In the genomic region with DNA sequence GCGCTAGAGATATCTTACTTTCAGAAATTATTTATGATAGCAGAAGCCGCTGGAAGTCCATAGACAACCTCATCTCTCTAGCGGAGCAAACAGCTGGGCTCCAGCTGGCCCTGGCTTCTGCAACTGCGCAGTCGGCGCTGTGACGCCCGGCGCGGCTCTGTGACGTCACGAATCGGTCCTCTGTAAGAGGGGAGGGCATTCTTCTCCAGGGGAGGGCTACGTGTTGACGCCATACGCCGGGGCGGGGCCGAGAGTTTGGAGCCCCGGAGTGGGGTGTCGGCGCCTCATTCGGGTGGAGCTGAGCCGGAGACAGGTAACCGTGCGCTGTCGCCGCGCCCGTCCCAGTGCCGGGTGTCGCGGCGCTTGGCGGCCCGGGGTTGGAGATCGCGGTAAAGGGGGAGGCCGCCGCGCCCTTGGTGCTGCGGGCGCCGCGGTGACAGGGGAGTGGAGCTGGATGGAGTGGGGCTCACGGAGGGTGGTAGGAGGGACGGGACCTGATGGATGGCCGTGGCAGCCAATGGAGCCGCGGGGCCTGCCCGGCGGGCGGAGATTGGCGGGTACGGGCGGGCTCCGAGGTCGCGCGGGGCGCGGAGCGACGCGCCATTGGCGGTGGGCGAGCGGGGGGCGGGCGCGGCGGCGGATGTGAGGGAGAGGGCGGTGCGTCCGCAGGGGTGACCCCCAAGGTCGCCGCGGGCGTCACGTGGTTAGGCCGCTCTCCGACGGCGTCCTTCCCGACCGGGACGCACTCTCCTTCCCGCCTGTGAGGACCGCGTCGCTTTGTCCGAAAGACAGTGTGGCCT, we compare ENCODE assay signal across 1 cellular context.
TF ChIP-seq lines count a peak whose summit lies in the region.

A gene (plus strand): TSS at position 287 of the 800 bp plus-strand sequence. CDS start 17,717 bp downstream, outside the sequence.

TF ChIP-seq in HepG2, 621 proteins besides CTCF, POLR2A, EP300 and RAD21 (continued from another document and continues in another):
- TF ChIP-seq, protein P1, sequence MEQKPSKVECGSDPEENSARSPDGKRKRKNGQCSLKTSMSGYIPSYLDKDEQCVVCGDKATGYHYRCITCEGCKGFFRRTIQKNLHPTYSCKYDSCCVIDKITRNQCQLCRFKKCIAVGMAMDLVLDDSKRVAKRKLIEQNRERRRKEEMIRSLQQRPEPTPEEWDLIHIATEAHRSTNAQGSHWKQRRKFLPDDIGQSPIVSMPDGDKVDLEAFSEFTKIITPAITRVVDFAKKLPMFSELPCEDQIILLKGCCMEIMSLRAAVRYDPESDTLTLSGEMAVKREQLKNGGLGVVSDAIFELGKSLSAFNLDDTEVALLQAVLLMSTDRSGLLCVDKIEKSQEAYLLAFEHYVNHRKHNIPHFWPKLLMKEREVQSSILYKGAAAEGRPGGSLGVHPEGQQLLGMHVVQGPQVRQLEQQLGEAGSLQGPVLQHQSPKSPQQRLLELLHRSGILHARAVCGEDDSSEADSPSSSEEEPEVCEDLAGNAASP (CRISPR knock-in tag; IDR thresholded peaks at IDR 0.05; ENCODE audit: borderline replicate concordance), result peak; percentile 50
- TF ChIP-seq, protein P2, sequence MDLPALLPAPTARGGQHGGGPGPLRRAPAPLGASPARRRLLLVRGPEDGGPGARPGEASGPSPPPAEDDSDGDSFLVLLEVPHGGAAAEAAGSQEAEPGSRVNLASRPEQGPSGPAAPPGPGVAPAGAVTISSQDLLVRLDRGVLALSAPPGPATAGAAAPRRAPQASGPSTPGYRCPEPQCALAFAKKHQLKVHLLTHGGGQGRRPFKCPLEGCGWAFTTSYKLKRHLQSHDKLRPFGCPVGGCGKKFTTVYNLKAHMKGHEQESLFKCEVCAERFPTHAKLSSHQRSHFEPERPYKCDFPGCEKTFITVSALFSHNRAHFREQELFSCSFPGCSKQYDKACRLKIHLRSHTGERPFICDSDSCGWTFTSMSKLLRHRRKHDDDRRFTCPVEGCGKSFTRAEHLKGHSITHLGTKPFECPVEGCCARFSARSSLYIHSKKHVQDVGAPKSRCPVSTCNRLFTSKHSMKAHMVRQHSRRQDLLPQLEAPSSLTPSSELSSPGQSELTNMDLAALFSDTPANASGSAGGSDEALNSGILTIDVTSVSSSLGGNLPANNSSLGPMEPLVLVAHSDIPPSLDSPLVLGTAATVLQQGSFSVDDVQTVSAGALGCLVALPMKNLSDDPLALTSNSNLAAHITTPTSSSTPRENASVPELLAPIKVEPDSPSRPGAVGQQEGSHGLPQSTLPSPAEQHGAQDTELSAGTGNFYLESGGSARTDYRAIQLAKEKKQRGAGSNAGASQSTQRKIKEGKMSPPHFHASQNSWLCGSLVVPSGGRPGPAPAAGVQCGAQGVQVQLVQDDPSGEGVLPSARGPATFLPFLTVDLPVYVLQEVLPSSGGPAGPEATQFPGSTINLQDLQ (CRISPR knock-in tag; IDR thresholded peaks at IDR 0.05), result peak; percentile 52; the same call in 1 of the 2 replicates
- no peak for TF ChIP-seq ZSCAN29 (CRISPR knock-in tag; conservative IDR thresholded peaks at IDR 0.05)
- TF ChIP-seq ARNT (IDR thresholded peaks at IDR 0.05), result no peak
- peak; percentile 76 for TF ChIP-seq HES4 (CRISPR knock-in tag; IDR thresholded peaks at IDR 0.05; ENCODE audit: borderline replicate concordance)
- TF ChIP-seq, protein P3, sequence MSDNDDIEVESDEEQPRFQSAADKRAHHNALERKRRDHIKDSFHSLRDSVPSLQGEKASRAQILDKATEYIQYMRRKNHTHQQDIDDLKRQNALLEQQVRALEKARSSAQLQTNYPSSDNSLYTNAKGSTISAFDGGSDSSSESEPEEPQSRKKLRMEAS (IDR thresholded peaks at IDR 0.05), result peak; percentile 97
- peak; percentile 53; the same call in 1 of the 2 replicates for TF ChIP-seq GATA4 (IDR thresholded peaks at IDR 0.05; ENCODE audit: borderline replicate concordance, low read depth)
- TF ChIP-seq, protein P4, sequence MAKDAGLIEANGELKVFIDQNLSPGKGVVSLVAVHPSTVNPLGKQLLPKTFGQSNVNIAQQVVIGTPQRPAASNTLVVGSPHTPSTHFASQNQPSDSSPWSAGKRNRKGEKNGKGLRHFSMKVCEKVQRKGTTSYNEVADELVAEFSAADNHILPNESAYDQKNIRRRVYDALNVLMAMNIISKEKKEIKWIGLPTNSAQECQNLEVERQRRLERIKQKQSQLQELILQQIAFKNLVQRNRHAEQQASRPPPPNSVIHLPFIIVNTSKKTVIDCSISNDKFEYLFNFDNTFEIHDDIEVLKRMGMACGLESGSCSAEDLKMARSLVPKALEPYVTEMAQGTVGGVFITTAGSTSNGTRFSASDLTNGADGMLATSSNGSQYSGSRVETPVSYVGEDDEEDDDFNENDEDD (CRISPR knock-in tag; IDR thresholded peaks at IDR 0.05; ENCODE audit: borderline replicate concordance), result peak; percentile 90; the same call in 1 of the 2 replicates
- peak; percentile 21; the same call in 1 of the 2 replicates for TF ChIP-seq ELF3 (CRISPR knock-in tag; IDR thresholded peaks at IDR 0.05)
- no peak for TF ChIP-seq PHB2 (IDR thresholded peaks at IDR 0.05; ENCODE audit: partially characterized antibody)
- TF ChIP-seq, protein P5, sequence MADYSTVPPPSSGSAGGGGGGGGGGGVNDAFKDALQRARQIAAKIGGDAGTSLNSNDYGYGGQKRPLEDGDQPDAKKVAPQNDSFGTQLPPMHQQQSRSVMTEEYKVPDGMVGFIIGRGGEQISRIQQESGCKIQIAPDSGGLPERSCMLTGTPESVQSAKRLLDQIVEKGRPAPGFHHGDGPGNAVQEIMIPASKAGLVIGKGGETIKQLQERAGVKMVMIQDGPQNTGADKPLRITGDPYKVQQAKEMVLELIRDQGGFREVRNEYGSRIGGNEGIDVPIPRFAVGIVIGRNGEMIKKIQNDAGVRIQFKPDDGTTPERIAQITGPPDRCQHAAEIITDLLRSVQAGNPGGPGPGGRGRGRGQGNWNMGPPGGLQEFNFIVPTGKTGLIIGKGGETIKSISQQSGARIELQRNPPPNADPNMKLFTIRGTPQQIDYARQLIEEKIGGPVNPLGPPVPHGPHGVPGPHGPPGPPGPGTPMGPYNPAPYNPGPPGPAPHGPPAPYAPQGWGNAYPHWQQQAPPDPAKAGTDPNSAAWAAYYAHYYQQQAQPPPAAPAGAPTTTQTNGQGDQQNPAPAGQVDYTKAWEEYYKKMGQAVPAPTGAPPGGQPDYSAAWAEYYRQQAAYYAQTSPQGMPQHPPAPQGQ (CRISPR knock-in tag; IDR thresholded peaks at IDR 0.05; ENCODE audit: borderline replicate concordance), result no peak
- TF ChIP-seq ZC3H13 (CRISPR knock-in tag; IDR thresholded peaks at IDR 0.05), result peak; percentile 62; the same call in 1 of the 2 replicates
- TF ChIP-seq, protein P6, sequence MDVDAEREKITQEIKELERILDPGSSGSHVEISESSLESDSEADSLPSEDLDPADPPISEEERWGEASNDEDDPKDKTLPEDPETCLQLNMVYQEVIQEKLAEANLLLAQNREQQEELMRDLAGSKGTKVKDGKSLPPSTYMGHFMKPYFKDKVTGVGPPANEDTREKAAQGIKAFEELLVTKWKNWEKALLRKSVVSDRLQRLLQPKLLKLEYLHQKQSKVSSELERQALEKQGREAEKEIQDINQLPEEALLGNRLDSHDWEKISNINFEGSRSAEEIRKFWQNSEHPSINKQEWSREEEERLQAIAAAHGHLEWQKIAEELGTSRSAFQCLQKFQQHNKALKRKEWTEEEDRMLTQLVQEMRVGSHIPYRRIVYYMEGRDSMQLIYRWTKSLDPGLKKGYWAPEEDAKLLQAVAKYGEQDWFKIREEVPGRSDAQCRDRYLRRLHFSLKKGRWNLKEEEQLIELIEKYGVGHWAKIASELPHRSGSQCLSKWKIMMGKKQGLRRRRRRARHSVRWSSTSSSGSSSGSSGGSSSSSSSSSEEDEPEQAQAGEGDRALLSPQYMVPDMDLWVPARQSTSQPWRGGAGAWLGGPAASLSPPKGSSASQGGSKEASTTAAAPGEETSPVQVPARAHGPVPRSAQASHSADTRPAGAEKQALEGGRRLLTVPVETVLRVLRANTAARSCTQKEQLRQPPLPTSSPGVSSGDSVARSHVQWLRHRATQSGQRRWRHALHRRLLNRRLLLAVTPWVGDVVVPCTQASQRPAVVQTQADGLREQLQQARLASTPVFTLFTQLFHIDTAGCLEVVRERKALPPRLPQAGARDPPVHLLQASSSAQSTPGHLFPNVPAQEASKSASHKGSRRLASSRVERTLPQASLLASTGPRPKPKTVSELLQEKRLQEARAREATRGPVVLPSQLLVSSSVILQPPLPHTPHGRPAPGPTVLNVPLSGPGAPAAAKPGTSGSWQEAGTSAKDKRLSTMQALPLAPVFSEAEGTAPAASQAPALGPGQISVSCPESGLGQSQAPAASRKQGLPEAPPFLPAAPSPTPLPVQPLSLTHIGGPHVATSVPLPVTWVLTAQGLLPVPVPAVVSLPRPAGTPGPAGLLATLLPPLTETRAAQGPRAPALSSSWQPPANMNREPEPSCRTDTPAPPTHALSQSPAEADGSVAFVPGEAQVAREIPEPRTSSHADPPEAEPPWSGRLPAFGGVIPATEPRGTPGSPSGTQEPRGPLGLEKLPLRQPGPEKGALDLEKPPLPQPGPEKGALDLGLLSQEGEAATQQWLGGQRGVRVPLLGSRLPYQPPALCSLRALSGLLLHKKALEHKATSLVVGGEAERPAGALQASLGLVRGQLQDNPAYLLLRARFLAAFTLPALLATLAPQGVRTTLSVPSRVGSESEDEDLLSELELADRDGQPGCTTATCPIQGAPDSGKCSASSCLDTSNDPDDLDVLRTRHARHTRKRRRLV (CRISPR knock-in tag; IDR thresholded peaks at IDR 0.05), result 0 out of 2 replicates have a peak, but pooled peaks have one; percentile 69
- TF ChIP-seq HNRNPL (IDR thresholded peaks at IDR 0.05; ENCODE audit: low read depth, low read length), result no peak
- TF ChIP-seq NCOA2 (CRISPR knock-in tag; IDR thresholded peaks at IDR 0.05), result 0 out of 2 replicates have a peak, but pooled peaks have one; percentile 14
- TF ChIP-seq TBP (CRISPR knock-in tag; IDR thresholded peaks at IDR 0.05), result no peak
- TF ChIP-seq, protein P7, sequence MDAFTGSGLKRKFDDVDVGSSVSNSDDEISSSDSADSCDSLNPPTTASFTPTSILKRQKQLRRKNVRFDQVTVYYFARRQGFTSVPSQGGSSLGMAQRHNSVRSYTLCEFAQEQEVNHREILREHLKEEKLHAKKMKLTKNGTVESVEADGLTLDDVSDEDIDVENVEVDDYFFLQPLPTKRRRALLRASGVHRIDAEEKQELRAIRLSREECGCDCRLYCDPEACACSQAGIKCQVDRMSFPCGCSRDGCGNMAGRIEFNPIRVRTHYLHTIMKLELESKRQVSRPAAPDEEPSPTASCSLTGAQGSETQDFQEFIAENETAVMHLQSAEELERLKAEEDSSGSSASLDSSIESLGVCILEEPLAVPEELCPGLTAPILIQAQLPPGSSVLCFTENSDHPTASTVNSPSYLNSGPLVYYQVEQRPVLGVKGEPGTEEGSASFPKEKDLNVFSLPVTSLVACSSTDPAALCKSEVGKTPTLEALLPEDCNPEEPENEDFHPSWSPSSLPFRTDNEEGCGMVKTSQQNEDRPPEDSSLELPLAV (CRISPR knock-in tag; conservative IDR thresholded peaks at IDR 0.05; ENCODE audit: low read depth), result no peak
- peak; percentile 90 for TF ChIP-seq AGO2 (optimal IDR thresholded peaks at IDR 0.05; ENCODE audit: low read depth, low read length)
- TF ChIP-seq, protein P8, sequence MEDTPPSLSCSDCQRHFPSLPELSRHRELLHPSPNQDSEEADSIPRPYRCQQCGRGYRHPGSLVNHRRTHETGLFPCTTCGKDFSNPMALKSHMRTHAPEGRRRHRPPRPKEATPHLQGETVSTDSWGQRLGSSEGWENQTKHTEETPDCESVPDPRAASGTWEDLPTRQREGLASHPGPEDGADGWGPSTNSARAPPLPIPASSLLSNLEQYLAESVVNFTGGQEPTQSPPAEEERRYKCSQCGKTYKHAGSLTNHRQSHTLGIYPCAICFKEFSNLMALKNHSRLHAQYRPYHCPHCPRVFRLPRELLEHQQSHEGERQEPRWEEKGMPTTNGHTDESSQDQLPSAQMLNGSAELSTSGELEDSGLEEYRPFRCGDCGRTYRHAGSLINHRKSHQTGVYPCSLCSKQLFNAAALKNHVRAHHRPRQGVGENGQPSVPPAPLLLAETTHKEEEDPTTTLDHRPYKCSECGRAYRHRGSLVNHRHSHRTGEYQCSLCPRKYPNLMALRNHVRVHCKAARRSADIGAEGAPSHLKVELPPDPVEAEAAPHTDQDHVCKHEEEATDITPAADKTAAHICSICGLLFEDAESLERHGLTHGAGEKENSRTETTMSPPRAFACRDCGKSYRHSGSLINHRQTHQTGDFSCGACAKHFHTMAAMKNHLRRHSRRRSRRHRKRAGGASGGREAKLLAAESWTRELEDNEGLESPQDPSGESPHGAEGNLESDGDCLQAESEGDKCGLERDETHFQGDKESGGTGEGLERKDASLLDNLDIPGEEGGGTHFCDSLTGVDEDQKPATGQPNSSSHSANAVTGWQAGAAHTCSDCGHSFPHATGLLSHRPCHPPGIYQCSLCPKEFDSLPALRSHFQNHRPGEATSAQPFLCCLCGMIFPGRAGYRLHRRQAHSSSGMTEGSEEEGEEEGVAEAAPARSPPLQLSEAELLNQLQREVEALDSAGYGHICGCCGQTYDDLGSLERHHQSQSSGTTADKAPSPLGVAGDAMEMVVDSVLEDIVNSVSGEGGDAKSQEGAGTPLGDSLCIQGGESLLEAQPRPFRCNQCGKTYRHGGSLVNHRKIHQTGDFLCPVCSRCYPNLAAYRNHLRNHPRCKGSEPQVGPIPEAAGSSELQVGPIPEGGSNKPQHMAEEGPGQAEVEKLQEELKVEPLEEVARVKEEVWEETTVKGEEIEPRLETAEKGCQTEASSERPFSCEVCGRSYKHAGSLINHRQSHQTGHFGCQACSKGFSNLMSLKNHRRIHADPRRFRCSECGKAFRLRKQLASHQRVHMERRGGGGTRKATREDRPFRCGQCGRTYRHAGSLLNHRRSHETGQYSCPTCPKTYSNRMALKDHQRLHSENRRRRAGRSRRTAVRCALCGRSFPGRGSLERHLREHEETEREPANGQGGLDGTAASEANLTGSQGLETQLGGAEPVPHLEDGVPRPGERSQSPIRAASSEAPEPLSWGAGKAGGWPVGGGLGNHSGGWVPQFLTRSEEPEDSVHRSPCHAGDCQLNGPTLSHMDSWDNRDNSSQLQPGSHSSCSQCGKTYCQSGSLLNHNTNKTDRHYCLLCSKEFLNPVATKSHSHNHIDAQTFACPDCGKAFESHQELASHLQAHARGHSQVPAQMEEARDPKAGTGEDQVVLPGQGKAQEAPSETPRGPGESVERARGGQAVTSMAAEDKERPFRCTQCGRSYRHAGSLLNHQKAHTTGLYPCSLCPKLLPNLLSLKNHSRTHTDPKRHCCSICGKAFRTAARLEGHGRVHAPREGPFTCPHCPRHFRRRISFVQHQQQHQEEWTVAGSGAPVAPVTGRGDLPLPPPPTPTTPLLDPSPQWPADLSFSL (CRISPR knock-in tag; IDR thresholded peaks at IDR 0.05), result no peak
- TF ChIP-seq, protein P9, sequence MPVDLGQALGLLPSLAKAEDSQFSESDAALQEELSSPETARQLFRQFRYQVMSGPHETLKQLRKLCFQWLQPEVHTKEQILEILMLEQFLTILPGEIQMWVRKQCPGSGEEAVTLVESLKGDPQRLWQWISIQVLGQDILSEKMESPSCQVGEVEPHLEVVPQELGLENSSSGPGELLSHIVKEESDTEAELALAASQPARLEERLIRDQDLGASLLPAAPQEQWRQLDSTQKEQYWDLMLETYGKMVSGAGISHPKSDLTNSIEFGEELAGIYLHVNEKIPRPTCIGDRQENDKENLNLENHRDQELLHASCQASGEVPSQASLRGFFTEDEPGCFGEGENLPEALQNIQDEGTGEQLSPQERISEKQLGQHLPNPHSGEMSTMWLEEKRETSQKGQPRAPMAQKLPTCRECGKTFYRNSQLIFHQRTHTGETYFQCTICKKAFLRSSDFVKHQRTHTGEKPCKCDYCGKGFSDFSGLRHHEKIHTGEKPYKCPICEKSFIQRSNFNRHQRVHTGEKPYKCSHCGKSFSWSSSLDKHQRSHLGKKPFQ (CRISPR knock-in tag; IDR thresholded peaks at IDR 0.05; ENCODE audit: insufficient replicate concordance), result peak; percentile 88
- peak; percentile 96 for TF ChIP-seq ESRRA (CRISPR knock-in tag; IDR thresholded peaks at IDR 0.05; ENCODE audit: low read depth)
- no peak; the same call in 1 of the 2 replicates for TF ChIP-seq ZNF839 (CRISPR knock-in tag; IDR thresholded peaks at IDR 0.05; ENCODE audit: borderline replicate concordance)
- TF ChIP-seq ZNF205 (CRISPR knock-in tag; IDR thresholded peaks at IDR 0.05), result peak; percentile 77
- TF ChIP-seq MED1 (CRISPR knock-in tag; IDR thresholded peaks at IDR 0.05), result peak; percentile 69
